ENCODE assay signal across 1 cellular context in the genomic region with DNA sequence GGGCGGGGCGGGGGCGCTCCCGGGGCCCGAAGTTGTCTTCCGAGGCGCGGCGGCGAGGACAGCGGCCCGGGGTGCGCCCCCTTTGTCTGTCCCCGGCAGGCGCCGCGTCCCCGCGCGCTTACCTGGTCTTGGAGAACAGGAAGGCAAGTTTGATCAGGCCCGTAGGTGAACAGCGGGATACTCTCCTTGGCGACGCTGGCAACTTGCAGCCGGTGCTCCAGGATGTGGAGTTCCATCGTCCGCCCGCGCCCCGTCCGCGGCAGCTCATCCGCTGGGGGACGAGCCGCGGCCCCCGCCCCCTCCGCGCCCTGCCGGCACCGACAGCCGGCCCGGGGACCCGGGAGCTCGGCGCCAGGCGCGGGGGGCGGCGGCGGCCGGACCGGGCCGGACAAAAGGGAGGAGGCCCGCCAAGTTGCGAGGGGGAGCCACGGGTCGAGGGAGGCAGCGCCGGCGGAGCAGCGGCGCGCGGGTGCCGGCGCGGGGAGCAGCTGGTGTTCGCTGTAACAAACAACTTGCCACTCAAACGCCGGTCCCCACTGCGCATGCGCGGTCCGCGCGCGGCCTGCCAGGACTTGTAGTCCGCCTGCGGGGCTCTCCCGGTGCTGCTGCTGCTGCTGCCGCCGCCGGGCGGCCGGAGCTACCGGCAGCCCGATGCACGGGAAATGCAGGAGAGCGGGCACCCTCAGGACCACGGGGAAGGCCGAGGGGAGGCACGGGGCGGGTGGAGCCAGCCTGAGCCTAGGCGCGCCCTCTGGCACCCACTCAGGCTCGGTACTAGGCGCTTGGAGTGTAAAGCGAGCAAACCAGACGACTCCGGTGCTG.
A peak's percentile ranks its signal among the peaks of the same experiment; 100 is the strongest.
TF ChIP-seq lines count a peak whose summit lies in the region.

No MANE protein-coding gene starts in this region.

TF ChIP-seq in HepG2, 621 proteins besides CTCF, POLR2A, EP300 and RAD21 (continues in another document):
- TF ChIP-seq ATRX (CRISPR knock-in tag; IDR thresholded peaks at IDR 0.05; ENCODE audit: borderline replicate concordance) (no peak), ZSCAN22 (CRISPR knock-in tag; IDR thresholded peaks at IDR 0.05) (no peak), ZFP41 (CRISPR knock-in tag; IDR thresholded peaks at IDR 0.05; ENCODE audit: borderline replicate concordance) (no peak), NBN (conservative IDR thresholded peaks at IDR 0.05) (no peak), ZNF841 (CRISPR knock-in tag; IDR thresholded peaks at IDR 0.05; ENCODE audit: borderline replicate concordance) (no peak), U2AF2 (IDR thresholded peaks at IDR 0.05; ENCODE audit: low read depth, low read length) (no peak), ZNF616 (CRISPR knock-in tag; IDR thresholded peaks at IDR 0.05; ENCODE audit: low read depth) (no peak), JARID2 (CRISPR knock-in tag; IDR thresholded peaks at IDR 0.05; ENCODE audit: insufficient replicate concordance) (no peak), KLF9 (CRISPR knock-in tag; IDR thresholded peaks at IDR 0.05; ENCODE audit: low read depth) (no peak), SYNCRIP (IDR thresholded peaks at IDR 0.05; ENCODE audit: insufficient read depth, low read depth, low read length) (no peak), KLF13 (CRISPR knock-in tag; IDR thresholded peaks at IDR 0.05) (no peak), NR2C2 (CRISPR knock-in tag; IDR thresholded peaks at IDR 0.05; ENCODE audit: borderline replicate concordance) (0 out of 2 replicates have a peak, but pooled peaks have one; percentile 26), ZNF589 (CRISPR knock-in tag; conservative IDR thresholded peaks at IDR 0.05) (0 out of 2 replicates have a peak, but pooled peaks have one; percentile 36), KDM5B (CRISPR knock-in tag; IDR thresholded peaks at IDR 0.05; ENCODE audit: borderline replicate concordance) (peak; percentile 31; the same call in 1 of the 2 replicates), ZNF143 (CRISPR knock-in tag; IDR thresholded peaks at IDR 0.05) (peak; percentile 89), TP53 (CRISPR knock-in tag; conservative IDR thresholded peaks at IDR 0.05) (no peak), ZNF446 (CRISPR knock-in tag; IDR thresholded peaks at IDR 0.05) (0 out of 2 replicates have a peak, but pooled peaks have one; percentile 47), RORA (CRISPR knock-in tag; IDR thresholded peaks at IDR 0.05) (no peak), ZNF235 (CRISPR knock-in tag; IDR thresholded peaks at IDR 0.05; ENCODE audit: borderline replicate concordance) (peak; percentile 55; the same call in 1 of the 2 replicates), ZNF547 (CRISPR knock-in tag; IDR thresholded peaks at IDR 0.05) (peak; percentile 30; the same call in 1 of the 2 replicates), HCFC1 (IDR thresholded peaks at IDR 0.05; ENCODE audit: low read depth, low read length) (peak; percentile 70; the same call in 1 of the 2 replicates), CHCHD3 (CRISPR knock-in tag; IDR thresholded peaks at IDR 0.05) (no peak), ZNF563 (CRISPR knock-in tag; IDR thresholded peaks at IDR 0.05) (peak; percentile 58; the same call in 1 of the 2 replicates), IRX3 (CRISPR knock-in tag; IDR thresholded peaks at IDR 0.05; ENCODE audit: borderline replicate concordance, low read depth) (no peak), TEAD2 (CRISPR knock-in tag; IDR thresholded peaks at IDR 0.05) (no peak), ZNF10 (CRISPR knock-in tag; IDR thresholded peaks at IDR 0.05; ENCODE audit: borderline replicate concordance, low read depth) (no peak)
- TF ChIP-seq, protein P1, sequence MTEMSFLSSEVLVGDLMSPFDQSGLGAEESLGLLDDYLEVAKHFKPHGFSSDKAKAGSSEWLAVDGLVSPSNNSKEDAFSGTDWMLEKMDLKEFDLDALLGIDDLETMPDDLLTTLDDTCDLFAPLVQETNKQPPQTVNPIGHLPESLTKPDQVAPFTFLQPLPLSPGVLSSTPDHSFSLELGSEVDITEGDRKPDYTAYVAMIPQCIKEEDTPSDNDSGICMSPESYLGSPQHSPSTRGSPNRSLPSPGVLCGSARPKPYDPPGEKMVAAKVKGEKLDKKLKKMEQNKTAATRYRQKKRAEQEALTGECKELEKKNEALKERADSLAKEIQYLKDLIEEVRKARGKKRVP (CRISPR knock-in tag; IDR thresholded peaks at IDR 0.05), result 0 out of 4 replicates have a peak, but pooled peaks of 1 of the 2 experiments have one; percentile 22
- TF ChIP-seq, protein P2, sequence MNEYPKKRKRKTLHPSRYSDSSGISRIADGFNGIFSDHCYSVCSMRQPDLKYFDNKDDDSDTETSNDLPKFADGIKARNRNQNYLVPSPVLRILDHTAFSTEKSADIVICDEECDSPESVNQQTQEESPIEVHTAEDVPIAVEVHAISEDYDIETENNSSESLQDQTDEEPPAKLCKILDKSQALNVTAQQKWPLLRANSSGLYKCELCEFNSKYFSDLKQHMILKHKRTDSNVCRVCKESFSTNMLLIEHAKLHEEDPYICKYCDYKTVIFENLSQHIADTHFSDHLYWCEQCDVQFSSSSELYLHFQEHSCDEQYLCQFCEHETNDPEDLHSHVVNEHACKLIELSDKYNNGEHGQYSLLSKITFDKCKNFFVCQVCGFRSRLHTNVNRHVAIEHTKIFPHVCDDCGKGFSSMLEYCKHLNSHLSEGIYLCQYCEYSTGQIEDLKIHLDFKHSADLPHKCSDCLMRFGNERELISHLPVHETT (CRISPR knock-in tag; conservative IDR thresholded peaks at IDR 0.05), result peak; percentile 44; the same call in 1 of the 2 replicates
- TF ChIP-seq, protein P3, sequence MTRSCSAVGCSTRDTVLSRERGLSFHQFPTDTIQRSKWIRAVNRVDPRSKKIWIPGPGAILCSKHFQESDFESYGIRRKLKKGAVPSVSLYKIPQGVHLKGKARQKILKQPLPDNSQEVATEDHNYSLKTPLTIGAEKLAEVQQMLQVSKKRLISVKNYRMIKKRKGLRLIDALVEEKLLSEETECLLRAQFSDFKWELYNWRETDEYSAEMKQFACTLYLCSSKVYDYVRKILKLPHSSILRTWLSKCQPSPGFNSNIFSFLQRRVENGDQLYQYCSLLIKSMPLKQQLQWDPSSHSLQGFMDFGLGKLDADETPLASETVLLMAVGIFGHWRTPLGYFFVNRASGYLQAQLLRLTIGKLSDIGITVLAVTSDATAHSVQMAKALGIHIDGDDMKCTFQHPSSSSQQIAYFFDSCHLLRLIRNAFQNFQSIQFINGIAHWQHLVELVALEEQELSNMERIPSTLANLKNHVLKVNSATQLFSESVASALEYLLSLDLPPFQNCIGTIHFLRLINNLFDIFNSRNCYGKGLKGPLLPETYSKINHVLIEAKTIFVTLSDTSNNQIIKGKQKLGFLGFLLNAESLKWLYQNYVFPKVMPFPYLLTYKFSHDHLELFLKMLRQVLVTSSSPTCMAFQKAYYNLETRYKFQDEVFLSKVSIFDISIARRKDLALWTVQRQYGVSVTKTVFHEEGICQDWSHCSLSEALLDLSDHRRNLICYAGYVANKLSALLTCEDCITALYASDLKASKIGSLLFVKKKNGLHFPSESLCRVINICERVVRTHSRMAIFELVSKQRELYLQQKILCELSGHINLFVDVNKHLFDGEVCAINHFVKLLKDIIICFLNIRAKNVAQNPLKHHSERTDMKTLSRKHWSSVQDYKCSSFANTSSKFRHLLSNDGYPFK (CRISPR knock-in tag; IDR thresholded peaks at IDR 0.05; ENCODE audit: borderline replicate concordance), result peak; percentile 56; the same call in 1 of the 2 replicates
- TF ChIP-seq, protein P4, sequence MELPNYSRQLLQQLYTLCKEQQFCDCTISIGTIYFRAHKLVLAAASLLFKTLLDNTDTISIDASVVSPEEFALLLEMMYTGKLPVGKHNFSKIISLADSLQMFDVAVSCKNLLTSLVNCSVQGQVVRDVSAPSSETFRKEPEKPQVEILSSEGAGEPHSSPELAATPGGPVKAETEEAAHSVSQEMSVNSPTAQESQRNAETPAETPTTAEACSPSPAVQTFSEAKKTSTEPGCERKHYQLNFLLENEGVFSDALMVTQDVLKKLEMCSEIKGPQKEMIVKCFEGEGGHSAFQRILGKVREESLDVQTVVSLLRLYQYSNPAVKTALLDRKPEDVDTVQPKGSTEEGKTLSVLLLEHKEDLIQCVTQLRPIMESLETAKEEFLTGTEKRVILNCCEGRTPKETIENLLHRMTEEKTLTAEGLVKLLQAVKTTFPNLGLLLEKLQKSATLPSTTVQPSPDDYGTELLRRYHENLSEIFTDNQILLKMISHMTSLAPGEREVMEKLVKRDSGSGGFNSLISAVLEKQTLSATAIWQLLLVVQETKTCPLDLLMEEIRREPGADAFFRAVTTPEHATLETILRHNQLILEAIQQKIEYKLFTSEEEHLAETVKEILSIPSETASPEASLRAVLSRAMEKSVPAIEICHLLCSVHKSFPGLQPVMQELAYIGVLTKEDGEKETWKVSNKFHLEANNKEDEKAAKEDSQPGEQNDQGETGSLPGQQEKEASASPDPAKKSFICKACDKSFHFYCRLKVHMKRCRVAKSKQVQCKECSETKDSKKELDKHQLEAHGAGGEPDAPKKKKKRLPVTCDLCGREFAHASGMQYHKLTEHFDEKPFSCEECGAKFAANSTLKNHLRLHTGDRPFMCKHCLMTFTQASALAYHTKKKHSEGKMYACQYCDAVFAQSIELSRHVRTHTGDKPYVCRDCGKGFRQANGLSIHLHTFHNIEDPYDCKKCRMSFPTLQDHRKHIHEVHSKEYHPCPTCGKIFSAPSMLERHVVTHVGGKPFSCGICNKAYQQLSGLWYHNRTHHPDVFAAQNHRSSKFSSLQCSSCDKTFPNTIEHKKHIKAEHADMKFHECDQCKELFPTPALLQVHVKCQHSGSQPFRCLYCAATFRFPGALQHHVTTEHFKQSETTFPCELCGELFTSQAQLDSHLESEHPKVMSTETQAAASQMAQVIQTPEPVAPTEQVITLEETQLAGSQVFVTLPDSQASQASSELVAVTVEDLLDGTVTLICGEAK (IDR thresholded peaks at IDR 0.05), result no peak
- TF ChIP-seq, protein P4 (CRISPR knock-in tag; IDR thresholded peaks at IDR 0.05), result no peak
- TF ChIP-seq, protein P5, sequence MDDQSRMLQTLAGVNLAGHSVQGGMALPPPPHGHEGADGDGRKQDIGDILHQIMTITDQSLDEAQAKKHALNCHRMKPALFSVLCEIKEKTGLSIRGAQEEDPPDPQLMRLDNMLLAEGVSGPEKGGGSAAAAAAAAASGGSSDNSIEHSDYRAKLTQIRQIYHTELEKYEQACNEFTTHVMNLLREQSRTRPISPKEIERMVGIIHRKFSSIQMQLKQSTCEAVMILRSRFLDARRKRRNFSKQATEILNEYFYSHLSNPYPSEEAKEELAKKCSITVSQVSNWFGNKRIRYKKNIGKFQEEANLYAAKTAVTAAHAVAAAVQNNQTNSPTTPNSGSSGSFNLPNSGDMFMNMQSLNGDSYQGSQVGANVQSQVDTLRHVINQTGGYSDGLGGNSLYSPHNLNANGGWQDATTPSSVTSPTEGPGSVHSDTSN (CRISPR knock-in tag; IDR thresholded peaks at IDR 0.05; ENCODE audit: borderline replicate concordance), result no peak
- TF ChIP-seq, protein P6, sequence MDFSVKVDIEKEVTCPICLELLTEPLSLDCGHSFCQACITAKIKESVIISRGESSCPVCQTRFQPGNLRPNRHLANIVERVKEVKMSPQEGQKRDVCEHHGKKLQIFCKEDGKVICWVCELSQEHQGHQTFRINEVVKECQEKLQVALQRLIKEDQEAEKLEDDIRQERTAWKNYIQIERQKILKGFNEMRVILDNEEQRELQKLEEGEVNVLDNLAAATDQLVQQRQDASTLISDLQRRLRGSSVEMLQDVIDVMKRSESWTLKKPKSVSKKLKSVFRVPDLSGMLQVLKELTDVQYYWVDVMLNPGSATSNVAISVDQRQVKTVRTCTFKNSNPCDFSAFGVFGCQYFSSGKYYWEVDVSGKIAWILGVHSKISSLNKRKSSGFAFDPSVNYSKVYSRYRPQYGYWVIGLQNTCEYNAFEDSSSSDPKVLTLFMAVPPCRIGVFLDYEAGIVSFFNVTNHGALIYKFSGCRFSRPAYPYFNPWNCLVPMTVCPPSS (IDR thresholded peaks at IDR 0.05), result no peak
- TF ChIP-seq, protein P7, sequence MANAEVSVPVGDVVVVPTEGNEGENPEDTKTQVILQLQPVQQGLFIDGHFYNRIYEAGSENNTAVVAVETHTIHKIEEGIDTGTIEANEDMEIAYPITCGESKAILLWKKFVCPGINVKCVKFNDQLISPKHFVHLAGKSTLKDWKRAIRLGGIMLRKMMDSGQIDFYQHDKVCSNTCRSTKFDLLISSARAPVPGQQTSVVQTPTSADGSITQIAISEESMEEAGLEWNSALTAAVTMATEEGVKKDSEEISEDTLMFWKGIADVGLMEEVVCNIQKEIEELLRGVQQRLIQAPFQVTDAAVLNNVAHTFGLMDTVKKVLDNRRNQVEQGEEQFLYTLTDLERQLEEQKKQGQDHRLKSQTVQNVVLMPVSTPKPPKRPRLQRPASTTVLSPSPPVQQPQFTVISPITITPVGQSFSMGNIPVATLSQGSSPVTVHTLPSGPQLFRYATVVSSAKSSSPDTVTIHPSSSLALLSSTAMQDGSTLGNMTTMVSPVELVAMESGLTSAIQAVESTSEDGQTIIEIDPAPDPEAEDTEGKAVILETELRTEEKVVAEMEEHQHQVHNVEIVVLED (CRISPR knock-in tag; IDR thresholded peaks at IDR 0.05; ENCODE audit: borderline replicate concordance), result 0 out of 2 replicates have a peak, but pooled peaks have one; percentile 28
- TF ChIP-seq, protein P8, sequence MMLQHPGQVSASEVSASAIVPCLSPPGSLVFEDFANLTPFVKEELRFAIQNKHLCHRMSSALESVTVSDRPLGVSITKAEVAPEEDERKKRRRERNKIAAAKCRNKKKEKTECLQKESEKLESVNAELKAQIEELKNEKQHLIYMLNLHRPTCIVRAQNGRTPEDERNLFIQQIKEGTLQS (CRISPR knock-in tag; IDR thresholded peaks at IDR 0.05), result no peak
